Comparison of ENCODE assay signal across 10 cellular contexts in the genomic region with DNA sequence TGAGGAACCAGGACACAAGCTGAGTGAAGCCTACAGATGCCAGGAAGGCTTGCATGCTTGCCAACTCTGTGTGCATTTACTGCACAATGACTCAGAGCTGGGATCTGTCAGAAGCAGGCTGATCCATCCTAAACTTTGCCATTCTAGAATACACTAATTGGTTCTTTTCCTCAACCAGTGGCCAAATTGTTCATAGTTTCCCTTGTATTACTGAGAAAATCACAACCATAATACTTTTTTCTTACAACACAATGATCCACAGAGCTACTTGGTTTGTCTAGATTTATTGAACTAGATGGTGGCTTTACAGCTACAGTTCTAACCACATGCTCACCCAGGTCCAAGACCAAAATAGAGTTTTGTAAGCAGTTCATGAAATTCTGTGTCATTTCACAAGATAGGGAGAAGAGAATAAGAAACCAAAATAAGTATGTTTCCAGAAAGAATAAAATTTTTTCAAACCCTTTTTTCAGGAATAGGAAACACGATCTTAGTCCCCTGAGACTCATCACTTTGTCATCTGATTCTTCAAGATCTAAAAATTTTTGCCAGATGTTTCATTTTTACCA. TPM values are rescaled to one million over a fixed set of nuclear protein-coding genes. Genes with fewer than 3 reads are reported as not detected.
A peak's percentile ranks its signal among the peaks of the same experiment; 100 is the strongest.
DNase-seq lines count a peak whose midpoint lies in the region; ATAC-seq and TF ChIP-seq lines count a peak whose summit lies in the region.
"Had no signal": no experiment of that assay in that cellular context is flagged by ENCODE, and none has a peak within 500 bp of the region (broad histone marks: within the 10 kb centered on the region; RNA-seq: fewer than 3 reads in every experiment).

No MANE protein-coding gene starts in this region.

- no peak for TF ChIP-seq EP300 in ovary (IDR thresholded peaks at IDR 0.05)

- ATAC-seq in WTC11 = no peak

- H3K27ac Mint-ChIP-seq in WTC11 = no peak overlapping the region

- peaks cover 3% of the 10 kb centered on the region for H3K4me1 ChIP-seq in ovary (ENCODE audit: insufficient read depth)

- no peaks in the 10 kb centered on the region for H3K9me3 Mint-ChIP-seq in WTC11

- POLR2A ChIA-PET in WTC11 (lab: Charles Lee) = no interaction called here

- H3K36me3 ChIP-seq in ovary = no peaks in the 10 kb centered on the region

- CTCF ChIA-PET in WTC11 (lab: Charles Lee) = interaction anchor here (0.6 kb wide), 1 partner anchor 18 kb away, joined by 3 read pairs; no protein-coding TSS in a partner anchor

- H3K9me3 ChIP-seq in ovary = no peaks in the 10 kb centered on the region

- TF ChIP-seq CTCF in dorsolateral prefrontal cortex (IDR thresholded peaks at IDR 0.05 in 54 of 56, conservative IDR thresholded peaks at IDR 0.05 in 2 of 56; ENCODE audit: low read depth in 1 of 56, partially characterized antibody in 56 of 56) (no peak), ovary (IDR thresholded peaks at IDR 0.05) (no peak), WTC11 (IDR thresholded peaks at IDR 0.05) (no peak)

- peak overlapping the region in 35 of 59 donors; percentile 0 to 80 (median 46) for H3K27ac ChIP-seq in dorsolateral prefrontal cortex
- H3K27ac ChIP-seq in ovary = no peak overlapping the region

- no peaks in the 10 kb centered on the region for H3K27me3 Mint-ChIP-seq in WTC11 (ENCODE audit: low read depth)

- H3K4me3 Mint-ChIP-seq in WTC11 = no peak overlapping the region

- H3K27me3 ChIP-seq in dorsolateral prefrontal cortex (no peaks in the 10 kb centered on the region), ovary (no peaks in the 10 kb centered on the region)

- no peak overlapping the region for H3K4me3 ChIP-seq in dorsolateral prefrontal cortex
- no peak overlapping the region for H3K4me3 ChIP-seq in ovary

- 20 to 38% (median 31%) methylated on average over 1 of the region's 1 CpG for WGBS in ovary, 3 donors

- TF ChIP-seq POLR2A in ovary (IDR thresholded peaks at IDR 0.05) = no peak

- no peaks in the 10 kb centered on the region for H3K4me1 Mint-ChIP-seq in WTC11

- intact Hi-C loops in dorsolateral prefrontal cortex (cut with DNase I) = loop anchor here in 1 of 2 donors (2.0 kb wide), 1 partner anchor 101 kb away; no protein-coding TSS in a partner anchor
- intact Hi-C loops in ovary (cut with DNase I) = no loop called here

- DNase-seq in DMS 273 treated with DMSO at 0.1 percent for 48 hours (lab: John Stamatoyannopoulos, UW) (peak; percentile 25), NCI-H446 treated with DMSO at 0.1 percent for 48 hours (lab: John Stamatoyannopoulos, UW) (peak; percentile 73), dorsolateral prefrontal cortex (peak in 8 of 10 donors; percentile 18 to 81 (median 58)), ovary (peak in 3 of 5 donors; percentile 40 to 61 (median 48)), WTC11 (ENCODE audit: low spot score) (no peak), retina (no peak), NCI-H1048 (lab: John Stamatoyannopoulos, UW) (no peak)
- no peak for DNase-seq in stimulated activated CD4-positive, alpha-beta T cell treated with anti-CD3 and anti-CD28 coated beads, Interleukin-2, amount 100 ng/mL, for 24 hours
- DNase-seq: effector CD8-positive, alpha-beta T cell; NCI-H1436 treated with DMSO at 0.1 percent for 48 hours had no signal

- no peaks in the 10 kb centered on the region for H3K36me3 Mint-ChIP-seq in WTC11

TF ChIP-seq in WTC11, 78 proteins besides CTCF, POLR2A, EP300 and RAD21:
- TF ChIP-seq FOXP4 (CRISPR knock-in tag; IDR thresholded peaks at IDR 0.05) (no peak), ATF2 (CRISPR knock-in tag; IDR thresholded peaks at IDR 0.05; ENCODE audit: borderline replicate concordance, low read depth) (no peak), OVOL2 (CRISPR knock-in tag; IDR thresholded peaks at IDR 0.05; ENCODE audit: borderline replicate concordance) (no peak), ATF3 (CRISPR knock-in tag; conservative IDR thresholded peaks at IDR 0.05) (no peak), ETV6 (CRISPR knock-in tag; IDR thresholded peaks at IDR 0.05) (no peak), JAZF1 (CRISPR knock-in tag; IDR thresholded peaks at IDR 0.05) (no peak), HMGA2 (CRISPR knock-in tag; IDR thresholded peaks at IDR 0.05) (no peak), IRF2 (CRISPR knock-in tag; IDR thresholded peaks at IDR 0.05; ENCODE audit: borderline replicate concordance, low read depth) (no peak), SOX15 (CRISPR knock-in tag; IDR thresholded peaks at IDR 0.05) (no peak), SMAD3 (CRISPR knock-in tag; IDR thresholded peaks at IDR 0.05; ENCODE audit: borderline replicate concordance) (no peak), NFE2L1 (CRISPR knock-in tag; IDR thresholded peaks at IDR 0.05) (no peak), ZBTB21 (CRISPR knock-in tag; IDR thresholded peaks at IDR 0.05; ENCODE audit: borderline replicate concordance) (no peak), RORB (CRISPR knock-in tag; IDR thresholded peaks at IDR 0.05) (no peak), KAT7 (CRISPR knock-in tag; IDR thresholded peaks at IDR 0.05; ENCODE audit: borderline replicate concordance) (no peak), RELA (CRISPR knock-in tag; IDR thresholded peaks at IDR 0.05; ENCODE audit: borderline replicate concordance) (no peak), E2F5 (CRISPR knock-in tag; IDR thresholded peaks at IDR 0.05) (no peak), EMX1 (CRISPR knock-in tag; IDR thresholded peaks at IDR 0.05) (no peak), HMGXB4 (CRISPR knock-in tag; IDR thresholded peaks at IDR 0.05) (no peak), ZNF121 (CRISPR knock-in tag; IDR thresholded peaks at IDR 0.05) (no peak)
- TF ChIP-seq, protein P1, sequence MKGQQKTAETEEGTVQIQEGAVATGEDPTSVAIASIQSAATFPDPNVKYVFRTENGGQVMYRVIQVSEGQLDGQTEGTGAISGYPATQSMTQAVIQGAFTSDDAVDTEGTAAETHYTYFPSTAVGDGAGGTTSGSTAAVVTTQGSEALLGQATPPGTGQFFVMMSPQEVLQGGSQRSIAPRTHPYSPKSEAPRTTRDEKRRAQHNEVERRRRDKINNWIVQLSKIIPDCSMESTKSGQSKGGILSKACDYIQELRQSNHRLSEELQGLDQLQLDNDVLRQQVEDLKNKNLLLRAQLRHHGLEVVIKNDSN (CRISPR knock-in tag; IDR thresholded peaks at IDR 0.05) = no peak

RNA-seq across cellular contexts. Expression of gene LRRC17, which starts 21.0 kb away (rescaled TPM):
- total RNA-seq in dorsolateral prefrontal cortex = 1 to 10 TPM in 116 of 120 experiments, under 1 TPM in 4; 0.31 to 7.5 (median 3.1) TPM
- total RNA-seq in ovary = 100 to 1,000 TPM in 1 of 7 donors, 10 to 100 TPM in 6; 32.2 to 145 (median 60.4) TPM
- polyA plus RNA-seq in ovary = 100 to 1,000 TPM in 1 of 2 donors, 10 to 100 TPM in 1; 34.4 to 102 TPM
- 1.4 to 1.8 TPM (median 1.6 TPM) in 3 replicates for total RNA-seq in WTC11 (2021)

Comparison
In these comparisons a context has a peak if more than half of its experiments do, and no peak if none do; other contexts are left out.
1. DNase-seq: peak in DMS 273 treated with DMSO at 0.1 percent for 48 hours (single experiment), NCI-H446 treated with DMSO at 0.1 percent for 48 hours (single experiment), dorsolateral prefrontal cortex (8 of 10) and ovary (3 of 5); none in WTC11 (single experiment), retina (single experiment), NCI-H1048 (single experiment) and stimulated activated CD4-positive, alpha-beta T cell treated with anti-CD3 and anti-CD28 coated beads, Interleukin-2, amount 100 ng/mL, for 24 hours (0 of 2).
2. H3K27ac ChIP-seq: peak in dorsolateral prefrontal cortex (35 of 59); none in ovary (0 of 2).